In the genomic region with DNA sequence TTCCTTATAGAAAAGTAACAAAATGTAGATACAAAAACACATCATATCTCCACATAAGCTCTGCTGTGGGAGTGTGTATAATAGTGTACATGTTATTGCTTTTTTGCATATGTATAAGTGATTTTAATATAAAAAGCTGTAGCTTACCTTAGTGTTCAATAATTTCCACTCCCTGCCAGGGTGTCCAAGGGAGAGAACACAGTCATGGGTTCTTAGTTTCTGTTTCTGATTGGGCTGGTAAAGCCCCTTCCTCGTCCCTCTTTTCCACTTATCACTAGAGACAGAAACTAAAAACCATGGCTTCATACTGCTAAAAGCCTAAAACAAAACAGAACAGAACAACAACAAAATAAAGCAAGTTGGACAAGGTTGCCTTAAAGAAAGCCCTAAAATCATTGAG, we compare ENCODE assay signal across 7 cellular contexts.
"Had no signal": no experiment of that assay in that cellular context is flagged by ENCODE, and none has a peak within 500 bp of the region (broad histone marks: within the 10 kb centered on the region; RNA-seq: fewer than 3 reads in every experiment).

No MANE protein-coding gene starts in this region.

- H3K4me3 Mint-ChIP-seq: GM23338, H9 had no signal

- H3K4me3 ChIP-seq: GM23338 had no signal

- H3K4me1 Mint-ChIP-seq: GM23338, H9 had no signal

- ATAC-seq: GM23338 had no signal

- H3K27ac Mint-ChIP-seq: GM23338, H9 had no signal

- FAIRE-seq: H1, H54, HTR-8/SVneo had no signal

- DNase-seq: H9, HCEC 1CT, IMR-90 had no signal
